Comparison of ENCODE assay signal across 20 cellular contexts in the genomic region with DNA sequence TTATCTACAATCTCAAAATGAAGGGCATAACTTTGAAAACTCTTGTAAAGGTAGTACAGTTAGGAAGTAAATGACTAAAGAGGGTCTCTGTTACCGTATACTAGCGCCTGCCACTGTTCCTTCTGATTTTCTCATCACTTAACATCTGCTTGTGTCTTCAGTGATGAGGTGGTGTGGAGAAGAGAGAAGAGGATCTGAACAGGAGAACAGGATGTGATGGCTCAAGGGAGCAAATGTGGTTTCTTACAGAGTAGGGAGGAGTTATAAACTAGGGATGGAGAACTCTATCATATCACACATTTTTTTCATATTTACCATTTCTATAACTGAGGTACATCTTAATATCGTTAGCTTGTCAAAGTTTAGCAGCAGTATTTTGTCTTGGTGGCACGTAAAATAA. TPM values are rescaled to one million over a fixed set of nuclear protein-coding genes. Genes with fewer than 3 reads are reported as not detected.
DNase-seq lines count a peak whose midpoint lies in the region; ATAC-seq and TF ChIP-seq lines count a peak whose summit lies in the region.
"Had no signal": no experiment of that assay in that cellular context is flagged by ENCODE, and none has a peak within 500 bp of the region (broad histone marks: within the 10 kb centered on the region; RNA-seq: fewer than 3 reads in every experiment).

No MANE protein-coding gene starts in this region.

- no peak for TF ChIP-seq CTCF in left ventricle myocardium inferior (IDR thresholded peaks at IDR 0.05; ENCODE audit: borderline replicate concordance)

- ATAC-seq in left cardiac atrium, result no peak
- ATAC-seq in activated T-helper 17 cell treated with anti-CD3 and anti-CD28 coated beads, Interleukin-2, amount 50 U/mL, for 72 hours (replicated peaks), result no peak
- no peak for ATAC-seq in HG02852 (IDR thresholded peaks at IDR 0.05; ENCODE audit: unreplicated experiment)
- ATAC-seq in GM21576 (IDR thresholded peaks at IDR 0.05; ENCODE audit: unreplicated experiment), result no peak
- ATAC-seq in activated CD8-positive, alpha-beta memory T cell treated with anti-CD3 and anti-CD28 coated beads, Interleukin-2, amount 10 ng/mL, durations not matched to agents 7 days and 5 days, result no peak
- ATAC-seq: HepG2 had no signal

- peaks cover 17% of the 10 kb centered on the region for H3K36me3 Mint-ChIP-seq in activated T-helper 17 cell treated with anti-CD3 and anti-CD28 coated beads, Interleukin-2, amount 50 U/mL, for 72 hours (ENCODE audit: low read depth)
- H3K36me3 Mint-ChIP-seq in activated CD8-positive, alpha-beta memory T cell treated with anti-CD3 and anti-CD28 coated beads, Interleukin-2, amount 10 ng/mL, durations not matched to agents 7 days and 5 days, result peaks cover 7% of the 10 kb centered on the region

- H3K4me3 ChIP-seq in left ventricle myocardium inferior, result no peak overlapping the region
- H3K4me3 ChIP-seq: PC-9, SJSA1 had no signal

- no peaks in the 10 kb centered on the region for H3K9me3 Mint-ChIP-seq in activated T-helper 17 cell treated with anti-CD3 and anti-CD28 coated beads, Interleukin-2, amount 50 U/mL, for 72 hours
- H3K9me3 Mint-ChIP-seq in activated CD8-positive, alpha-beta memory T cell treated with anti-CD3 and anti-CD28 coated beads, Interleukin-2, amount 10 ng/mL, durations not matched to agents 7 days and 5 days (ENCODE audit: low read depth), result no peaks in the 10 kb centered on the region

- no peaks in the 10 kb centered on the region for H3K27me3 Mint-ChIP-seq in activated T-helper 17 cell treated with anti-CD3 and anti-CD28 coated beads, Interleukin-2, amount 50 U/mL, for 72 hours
- H3K27me3 Mint-ChIP-seq in activated CD8-positive, alpha-beta memory T cell treated with anti-CD3 and anti-CD28 coated beads, Interleukin-2, amount 10 ng/mL, durations not matched to agents 7 days and 5 days, result no peaks in the 10 kb centered on the region

- intact Hi-C loops in left ventricle myocardium inferior (cut with micrococcal nuclease), result no loop called here
- intact Hi-C loops in left cardiac atrium (cut with DNase I), result no loop called here

- H3K4me1 ChIP-seq in left ventricle myocardium inferior, result peaks cover 27% of the 10 kb centered on the region

- no peaks in the 10 kb centered on the region for H3K9me3 ChIP-seq in left ventricle myocardium inferior (replicated peaks)
- H3K9me3 ChIP-seq: Caco-2, SJSA1 had no signal

- peak overlapping the region; percentile 18 for H3K27ac Mint-ChIP-seq in activated T-helper 17 cell treated with anti-CD3 and anti-CD28 coated beads, Interleukin-2, amount 50 U/mL, for 72 hours
- no peak overlapping the region for H3K27ac Mint-ChIP-seq in activated CD8-positive, alpha-beta memory T cell treated with anti-CD3 and anti-CD28 coated beads, Interleukin-2, amount 10 ng/mL, durations not matched to agents 7 days and 5 days

- no peaks in the 10 kb centered on the region for H3K36me3 ChIP-seq in left ventricle myocardium inferior
- H3K36me3 ChIP-seq: SJSA1 had no signal

- H3K4me3 Mint-ChIP-seq in activated T-helper 17 cell treated with anti-CD3 and anti-CD28 coated beads, Interleukin-2, amount 50 U/mL, for 72 hours, result no peak overlapping the region
- no peak overlapping the region for H3K4me3 Mint-ChIP-seq in activated CD8-positive, alpha-beta memory T cell treated with anti-CD3 and anti-CD28 coated beads, Interleukin-2, amount 10 ng/mL, durations not matched to agents 7 days and 5 days

- H3K4me1 Mint-ChIP-seq in activated T-helper 17 cell treated with anti-CD3 and anti-CD28 coated beads, Interleukin-2, amount 50 U/mL, for 72 hours, result peaks cover 8% of the 10 kb centered on the region
- peaks cover 11% of the 10 kb centered on the region for H3K4me1 Mint-ChIP-seq in activated CD8-positive, alpha-beta memory T cell treated with anti-CD3 and anti-CD28 coated beads, Interleukin-2, amount 10 ng/mL, durations not matched to agents 7 days and 5 days

- no peaks in the 10 kb centered on the region for H3K27me3 ChIP-seq in left ventricle myocardium inferior (ENCODE audit: low read depth)
- H3K27me3 ChIP-seq: SJSA1 had no signal

- DNase-seq in left ventricle myocardium inferior (no peak), left cardiac atrium (no peak), LHCN-M2 (ENCODE audit: low read depth) (peak; percentile 68), DMS53 (lab: John Stamatoyannopoulos, UW) (no peak)
- DNase-seq in activated CD8-positive, alpha-beta memory T cell treated with anti-CD3 and anti-CD28 coated beads, Interleukin-2, amount 10 ng/mL, durations not matched to agents 7 days and 5 days, result no peak
- DNase-seq: Caco-2, MM.1S, NCI-H1436, NCI-H2029 treated with DMSO at 0.1 percent for 48 hours, NCI-H510A treated with DMSO at 0.1 percent for 48 hours, NCI-H82, PC-9 had no signal

- CTCF ChIA-PET in activated CD8-positive, alpha-beta memory T cell treated with anti-CD3 and anti-CD28 coated beads, Interleukin-2, amount 10 ng/mL, durations not matched to agents 7 days and 5 days (lab: Charles Lee), result no interaction called here

- peak overlapping the region; percentile 3 for H3K27ac ChIP-seq in left ventricle myocardium inferior (replicated peaks)
- H3K27ac ChIP-seq: KMS-11, SJSA1 had no signal

RNA-seq across cellular contexts. Expression of gene KCTD4, which starts 1.1 kb away (rescaled TPM):
- total RNA-seq in left ventricle myocardium inferior, result 0.11 TPM
- total RNA-seq in left cardiac atrium, result not detected
- 0.64 TPM in 1 of 2 replicates, not detected in the other for total RNA-seq in LHCN-M2 (2014; rRNA removed)
- 0.29 TPM for polyA plus RNA-seq in LHCN-M2 (2012)
- not detected for total RNA-seq in activated T-helper 17 cell treated with anti-CD3 and anti-CD28 coated beads, Interleukin-2, amount 50 U/mL, for 72 hours
- not detected for total RNA-seq in activated CD8-positive, alpha-beta memory T cell treated with anti-CD3 and anti-CD28 coated beads, Interleukin-2, amount 10 ng/mL, durations not matched to agents 7 days and 5 days
- total RNA-seq: A673, Caco-2, H1, HepG2, PC-9 had no signal
- polyA plus RNA-seq: H1, HepG2 had no signal
